8 cellular contexts compared by ENCODE assay signal in genomic region chr10:79444243-79445119, GRCh38. TPM values are rescaled to one million over a fixed set of nuclear protein-coding genes. Genes with fewer than 3 reads are reported as not detected.
DNase-seq lines count a peak whose midpoint lies in the region; ATAC-seq, FAIRE-seq and TF ChIP-seq lines count a peak whose summit lies in the region.

No MANE protein-coding gene starts in this region.

- POLR2A ChIA-PET in K562 (lab: Yijun Ruan, JAX) = interaction anchor here (0.6 to 3.2 kb wide), 12 partner anchors 9 to 1425 kb away, joined by 3 to 11 read pairs (median 4); partner anchors contain the start of gene PPIF

- H3K9ac ChIP-seq in HUES6 (ENCODE audit: low read length) = peak overlapping the region; percentile 74
- H3K9ac ChIP-seq in K562 (ENCODE audit: insufficient read depth in 1 of 2, low read depth in 2 of 2, low read length in 2 of 2) = peak overlapping the region; percentile 53 to 94; a peak in 3 of 4 replicates
- H3K9ac ChIP-seq in skeletal muscle tissue (ENCODE audit: low read depth in 1 of 3, low read length in 3 of 3) = peak overlapping the region; percentile 88 to 93 (median 89)

- FAIRE-seq in K562 (lab: Jason Lieb, UNC) = no peak

- no peak for TF ChIP-seq RAD21 in K562 (CRISPR knock-in tag; conservative IDR thresholded peaks at IDR 0.05 in 1 of 2, IDR thresholded peaks at IDR 0.05 in 1 of 2)

- peaks cover 17% of the 10 kb centered on the region; the same call in 1 of the 2 replicates for H4K20me1 ChIP-seq in K562 (replicated peaks; ENCODE audit: control insufficient read depth, insufficient read depth, low read length)

- intact Hi-C loops in K562 (cut with micrococcal nuclease) = loop anchor here (2.0 kb wide), 1 partner anchor 54 kb away; no protein-coding TSS in a partner anchor

- WGBS in K562 (ENCODE audit: insufficient coverage, low coverage, missing lambda C conversion rate) = 3% methylated on average over 42 of the region's 44 CpGs

- CTCF ChIA-PET in K562 (lab: Yijun Ruan, JAX; ENCODE audit: low intra/inter-chr PET ratio) = no interaction called here

- TF ChIP-seq EP300 in K562 (IDR thresholded peaks at IDR 0.05; ENCODE audit: low read length) = no peak

- H2AFZ ChIP-seq in K562 (ENCODE audit: low read depth, low read length) = peak overlapping the region; percentile 80

- H3K27me3 Mint-ChIP-seq in T-helper 17 cell = no peaks in the 10 kb centered on the region

- peak overlapping the region; percentile 93 for H3K4me3 Mint-ChIP-seq in T-helper 17 cell

- H3K27ac ChIP-seq in HUES6 (ENCODE audit: low read depth, low read length) = no peak overlapping the region
- H3K27ac ChIP-seq in K562 (ENCODE audit: extremely low read depth, low read depth, low read length) = peak overlapping the region; percentile 50; the same call in 2 of the 3 replicates
- H3K27ac ChIP-seq in skeletal muscle tissue (ENCODE audit: low read depth, low read length) = peak overlapping the region; percentile 82

- H3K27ac Mint-ChIP-seq in T-helper 17 cell = peak overlapping the region; percentile 69

- DNase-seq in COLO668 (lab: John Stamatoyannopoulos, UW; ENCODE audit: unreplicated experiment) = peak; percentile 34
- DNase-seq in T-helper 17 cell = peak; percentile 32 to 45 (median 42)
- DNase-seq in K562 (ENCODE audit: extremely low read depth in 1 of 4, low spot score in 3 of 4) = peak; percentile 74 to 79 (median 75)

- no peak for TF ChIP-seq POLR2A in K562 (conservative IDR thresholded peaks at IDR 0.05)

- BruUV-seq in K562 (replicated peaks; lab: Mats Ljungman, UMichigan) = no TSS peak

- H3K27me3 ChIP-seq in HUES6 (ENCODE audit: control insufficient read depth, insufficient read depth, low read length) = peaks cover 31% of the 10 kb centered on the region
- no peaks in the 10 kb centered on the region for H3K27me3 ChIP-seq in K562 (ENCODE audit: control insufficient read depth in 2 of 2, insufficient read depth in 2 of 2, low read length in 2 of 2)
- H3K27me3 ChIP-seq in skeletal muscle tissue (ENCODE audit: control insufficient read depth in 3 of 3, insufficient read depth in 3 of 3, low read length in 3 of 3) = no peaks in the 10 kb centered on the region

- H3K36me3 ChIP-seq in HUES6 (ENCODE audit: control insufficient read depth, insufficient read depth, low read length) (no peaks in the 10 kb centered on the region), K562 (ENCODE audit: control insufficient read depth, insufficient read depth, low read length) (no peaks in the 10 kb centered on the region), skeletal muscle tissue (ENCODE audit: control insufficient read depth in 3 of 3, insufficient read depth in 3 of 3, low read length in 3 of 3) (peaks cover 0 to 6% (median 3%) of the 10 kb centered on the region in 3 donors)

- H3K9me1 ChIP-seq in K562 (ENCODE audit: control insufficient read depth, insufficient read depth, low read length) = peaks cover 12% of the 10 kb centered on the region

- no peak for TF ChIP-seq CTCF in K562 (IDR thresholded peaks at IDR 0.05 in 2 of 3, conservative IDR thresholded peaks at IDR 0.05 in 1 of 3; ENCODE audit: insufficient read depth in 2 of 3, low read depth in 1 of 3, low read length in 3 of 3)

- in situ Hi-C loops in K562 (cut with MboI) = no loop called here

- peak overlapping the region; percentile 68 for H3K4me3 ChIP-seq in HUES6 (ENCODE audit: low read depth, low read length)
- peak overlapping the region; percentile 59 for H3K4me3 ChIP-seq in K562
- peak overlapping the region; percentile 67 for H3K4me3 ChIP-seq in iPS-18c (ENCODE audit: insufficient read depth, low read depth, low read length)
- peak overlapping the region; percentile 76 to 90 (median 81) for H3K4me3 ChIP-seq in skeletal muscle tissue (ENCODE audit: low read length in 3 of 3)

- peaks cover 22% of the 10 kb centered on the region for H3K4me1 ChIP-seq in HUES6 (ENCODE audit: control insufficient read depth, insufficient read depth, low read length)
- H3K4me1 ChIP-seq in K562 (replicated peaks in 1 of 2; ENCODE audit: control insufficient read depth in 2 of 2, insufficient read depth in 2 of 2, low read length in 2 of 2) = peaks cover 40 to 53% of the 10 kb centered on the region in 2 experiments
- H3K4me1 ChIP-seq in skeletal muscle tissue (ENCODE audit: control insufficient read depth in 3 of 3, insufficient read depth in 3 of 3, low read length in 3 of 3) = peaks cover 63 to 82% (median 73%) of the 10 kb centered on the region in 3 donors

- H3K79me2 ChIP-seq in K562 (ENCODE audit: control insufficient read depth, insufficient read depth, low read length) = peaks cover 16% of the 10 kb centered on the region; the same call in 2 of the 3 replicates

- peak; percentile 12 for ATAC-seq in GM21367 (IDR thresholded peaks at IDR 0.05; ENCODE audit: unreplicated experiment)
- ATAC-seq in T-helper 17 cell = peak; percentile 20
- ATAC-seq in K562 = peak; percentile 31
- no peak for ATAC-seq in HG03196 (IDR thresholded peaks at IDR 0.05; ENCODE audit: unreplicated experiment)

- H3K4me2 ChIP-seq in K562 (ENCODE audit: insufficient read depth, low read length) = peak overlapping the region; percentile 84

- H3K9me3 ChIP-seq in HUES6 (ENCODE audit: control insufficient read depth, insufficient read depth, low read depth, low read length) = no peaks in the 10 kb centered on the region
- H3K9me3 ChIP-seq in T-helper 17 cell (ENCODE audit: control insufficient read depth, low read length, poor library complexity, severe bottlenecking) = no peaks in the 10 kb centered on the region
- H3K9me3 ChIP-seq in K562 (replicated peaks; ENCODE audit: control insufficient read depth, insufficient read depth, low read depth, low read length) = no peaks in the 10 kb centered on the region
- H3K9me3 ChIP-seq in iPS-18c (ENCODE audit: control insufficient read depth, insufficient read depth, low read length) = no peaks in the 10 kb centered on the region
- no peaks in the 10 kb centered on the region for H3K9me3 ChIP-seq in skeletal muscle tissue (ENCODE audit: control insufficient read depth in 3 of 3, low read length in 3 of 3)

- peaks cover 2% of the 10 kb centered on the region for H3K36me3 Mint-ChIP-seq in T-helper 17 cell (ENCODE audit: low read depth)

- peaks cover 25% of the 10 kb centered on the region for H3K4me1 Mint-ChIP-seq in T-helper 17 cell

TF ChIP-seq in K562, 482 proteins besides CTCF, POLR2A, EP300 and RAD21 (continues in another document):
- peak; percentile 67 for TF ChIP-seq ZFX (CRISPR knock-in tag; IDR thresholded peaks at IDR 0.05)
- no peak for TF ChIP-seq HOXB6 (CRISPR knock-in tag; IDR thresholded peaks at IDR 0.05; ENCODE audit: borderline replicate concordance)
- no peak for TF ChIP-seq BHLHE40 (IDR thresholded peaks at IDR 0.05; ENCODE audit: low read length)
- TF ChIP-seq XRCC5 (IDR thresholded peaks at IDR 0.05; ENCODE audit: low read depth, low read length) = no peak
- peak; percentile 65 to 74 for TF ChIP-seq NRF1 (conservative IDR thresholded peaks at IDR 0.05 in 1 of 2, IDR thresholded peaks at IDR 0.05 in 1 of 2)
- no peak for TF ChIP-seq ZBTB5 (IDR thresholded peaks at IDR 0.05)
- no peak for TF ChIP-seq MCM2 (IDR thresholded peaks at IDR 0.05; ENCODE audit: low read depth)
- peak; percentile 12; the same call in 1 of the 2 replicates for TF ChIP-seq ARID1B (IDR thresholded peaks at IDR 0.05)
- TF ChIP-seq, protein P1, sequence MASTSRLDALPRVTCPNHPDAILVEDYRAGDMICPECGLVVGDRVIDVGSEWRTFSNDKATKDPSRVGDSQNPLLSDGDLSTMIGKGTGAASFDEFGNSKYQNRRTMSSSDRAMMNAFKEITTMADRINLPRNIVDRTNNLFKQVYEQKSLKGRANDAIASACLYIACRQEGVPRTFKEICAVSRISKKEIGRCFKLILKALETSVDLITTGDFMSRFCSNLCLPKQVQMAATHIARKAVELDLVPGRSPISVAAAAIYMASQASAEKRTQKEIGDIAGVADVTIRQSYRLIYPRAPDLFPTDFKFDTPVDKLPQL (IDR thresholded peaks at IDR 0.05; ENCODE audit: extremely low read depth, insufficient read length) = no peak

RNA-seq across cellular contexts. Expression of gene ZCCHC24, which starts 0.9 kb away (rescaled TPM):
- total RNA-seq in T-helper 17 cell (1 to 10 TPM; 1.1 to 1.3 TPM), K562 (2014; rRNA removed) (3.6 and 4.9 TPM in 2 replicates), K562 (2014; rRNA removed; fragmentation: Illumina TruSeq; extraction: Trizol) (3.9 and 4.0 TPM in 2 replicates), K562 (2015; rRNA removed; fragmentation: Illumina TruSeq; extraction: Trizol) (5.5 and 5.7 TPM in 2 replicates), K562 (2021) (11.0 and 11.5 TPM in 2 replicates), skeletal muscle tissue (20.9 TPM)
- 4.0 and 6.3 TPM in 2 replicates for total RNA-seq in K562 (2011; cell fraction: chromatin; rRNA removed; ENCODE audit: low replicate concordance)
- 4.8 and 4.9 TPM in 2 replicates for total RNA-seq in K562 (2011; cell fraction: nucleolus; rRNA removed)
- 4.4 and 6.7 TPM in 2 replicates for total RNA-seq in K562 (2011; cell fraction: nucleoplasm; rRNA removed)
- polyA plus RNA-seq in K562 (2011; rRNA removed) (4.6 and 5.0 TPM in 2 replicates), K562 (2014; fragmentation: Illumina TruSeq; extraction: Trizol) (7.0 and 7.6 TPM in 2 replicates), K562 (2014; fragmentation: Nextera tagmentation; extraction: Ambion mirVana) (under 1 TPM; 0.84 to 0.86 TPM), K562 (2014; rRNA removed) (5.1 and 6.0 TPM in 2 replicates)
- polyA plus RNA-seq in K562 (2011; cell fraction: cytosol; rRNA removed) = 4.7 and 8.4 TPM in 2 replicates
- 3.1 and 5.6 TPM in 2 replicates for polyA plus RNA-seq in K562 (2011; cell fraction: nucleus; rRNA removed)
- polyA plus RNA-seq in K562 (2012) = 6.8 and 12.0 TPM in 2 replicates
- 3.4 and 4.7 TPM in 2 replicates for polyA minus RNA-seq in K562 (2011; rRNA and poly(A)+ RNA removed)
- polyA minus RNA-seq in K562 (2011; cell fraction: cytosol; rRNA and poly(A)+ RNA removed) = 6.1 and 6.4 TPM in 2 replicates
- 3.0 TPM in 2 replicates for polyA minus RNA-seq in K562 (2011; cell fraction: nucleus; rRNA and poly(A)+ RNA removed)
